Comparison of ENCODE assay signal across 8 cellular contexts in the genomic region with DNA sequence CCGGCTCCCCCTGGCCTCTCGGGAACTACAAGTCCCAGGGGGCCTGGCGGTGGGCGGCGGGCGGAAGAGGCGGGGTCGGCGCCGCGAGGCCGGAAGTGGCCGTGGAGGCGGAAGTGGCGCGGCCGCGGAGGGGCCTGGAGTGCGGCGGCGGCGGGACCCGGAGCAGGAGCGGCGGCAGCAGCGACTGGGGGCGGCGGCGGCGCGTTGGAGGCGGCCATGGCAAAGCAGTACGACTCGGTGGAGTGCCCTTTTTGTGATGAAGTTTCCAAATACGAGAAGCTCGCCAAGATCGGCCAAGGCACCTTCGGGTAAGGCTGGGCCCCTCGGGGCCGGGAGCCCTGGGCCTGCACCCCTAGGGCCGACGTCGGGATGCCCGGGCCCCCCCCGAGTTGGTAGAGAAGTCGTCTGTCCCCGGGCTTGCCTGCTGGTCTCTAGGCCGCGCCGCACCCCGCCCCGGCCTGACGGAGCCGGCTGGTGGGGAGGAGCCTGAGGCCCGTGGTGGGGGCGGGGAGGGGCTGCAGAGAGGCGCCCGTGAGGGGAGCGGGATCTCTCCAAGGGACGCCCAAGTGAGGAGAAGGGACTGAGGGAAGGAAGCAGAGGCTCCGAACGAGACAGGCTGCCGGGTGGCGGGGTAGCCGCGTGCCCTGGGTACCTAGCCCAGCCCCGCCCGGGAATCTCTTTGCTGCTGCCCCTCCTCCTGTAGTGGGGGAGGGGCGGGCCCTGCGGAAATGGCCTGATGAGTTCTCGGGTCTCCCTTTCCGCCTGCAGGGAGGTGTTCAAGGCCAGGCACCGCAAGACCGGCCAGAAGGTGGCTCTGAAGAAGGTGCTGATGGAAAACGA. TPM values are rescaled to one million over a fixed set of nuclear protein-coding genes. Genes with fewer than 3 reads are reported as not detected.
DNase-seq lines count a peak whose midpoint lies in the region; ATAC-seq and TF ChIP-seq lines count a peak whose summit lies in the region.

A gene (plus strand): TSS at position 102 of the 840 bp plus-strand sequence. CDS start 115 bp downstream, at position 217.

- 0% methylated on average over 14 of the region's 75 CpGs for WGBS in right lobe of liver (ENCODE audit: insufficient coverage, low coverage, low lambda C conversion rate, missing lambda C conversion rate)

- H3K9me3 ChIP-seq in BE2C (no peaks in the 10 kb centered on the region), right lobe of liver (no peaks in the 10 kb centered on the region)

- peaks cover 4% of the 10 kb centered on the region; the same call in 1 of the 2 replicates for H3K4me1 ChIP-seq in BE2C
- peaks cover 0 to 45% (median 20%) of the 10 kb centered on the region in 4 donors for H3K4me1 ChIP-seq in right lobe of liver

- DNase-seq in BE2C (peak; percentile 96), GM19240 (ENCODE audit: insufficient read length, low spot score) (peak; percentile 88), NCI-H748 (lab: John Stamatoyannopoulos, UW; ENCODE audit: unreplicated experiment) (peak; percentile 90), dermis microvascular lymphatic vessel endothelial cell (ENCODE audit: low read depth in 2 of 2) (peak; percentile 70 to 93), right lobe of liver (peak; percentile 94 to 95 (median 94))
- DNase-seq in activated CD4-positive, alpha-beta T cell treated with anti-CD3 and anti-CD28 coated beads, Interleukin-2, amount 50 U/mL, for 4 hours, result peak; percentile 88 to 90
- DNase-seq in stimulated activated CD4-positive, alpha-beta T cell treated with anti-CD3 and anti-CD28 coated beads, Interleukin-4, amount 100 ng/mL, for 4 hours, result peak; percentile 91 to 92

- intact Hi-C loops in right lobe of liver (cut with DNase I), result no loop called here

- H3K4me3 ChIP-seq in BE2C (ENCODE audit: low read depth, low read length) (peak within 1 kb of the TSS; percentile 89), right lobe of liver (peak within 1 kb of the TSS; percentile 78 to 100 (median 100))

- TF ChIP-seq POLR2A in right lobe of liver (IDR thresholded peaks at IDR 0.05), result peak; percentile 93

- peaks cover 43% of the 10 kb centered on the region for H3K36me3 ChIP-seq in BE2C
- H3K36me3 ChIP-seq in right lobe of liver, result peaks cover 4 to 40% (median 24%) of the 10 kb centered on the region in 4 donors

- peak; percentile 68 for ATAC-seq in HG03460 (IDR thresholded peaks at IDR 0.05; ENCODE audit: unreplicated experiment)
- ATAC-seq in right lobe of liver, result peak; percentile 45 to 72 (median 63)

- peak within 1 kb of the TSS; percentile 73 to 98 (median 92) for H3K27ac ChIP-seq in right lobe of liver

- H3K27me3 ChIP-seq in BE2C (no peaks in the 10 kb centered on the region), right lobe of liver (no peaks in the 10 kb centered on the region)

- TF ChIP-seq CTCF in BE2C (IDR thresholded peaks at IDR 0.05; ENCODE audit: low read depth, low read length), result no peak
- no peak for TF ChIP-seq CTCF in right lobe of liver (IDR thresholded peaks at IDR 0.05)

RNA-seq across cellular contexts. Expression of the gene that starts here (rescaled TPM):
- 167 TPM for polyA plus RNA-seq in BE2C (2012; ENCODE audit: insufficient read depth, insufficient read length, low read depth)
- 75.0 and 93.9 TPM in 2 replicates for total RNA-seq in dermis microvascular lymphatic vessel endothelial cell
- total RNA-seq in right lobe of liver, result 100 to 1,000 TPM in 1 of 6 experiments, 10 to 100 TPM in 5; 49.4 to 107 (median 54.5) TPM

Comparison
In these comparisons a context has a peak if more than half of its experiments do, and no peak if none do; other contexts are left out.
1. Peak in every context shown above with its lines: DNase-seq, ATAC-seq, H3K4me3 ChIP-seq and H3K27ac ChIP-seq.